Comparison of ENCODE assay signal across 25 cellular contexts in genomic region chr3:100902572-100902971, GRCh38.
DNase-seq lines count a peak whose midpoint lies in the region; ATAC-seq, FAIRE-seq and TF ChIP-seq lines count a peak whose summit lies in the region.
"Had no signal": no experiment of that assay in that cellular context is flagged by ENCODE, and none has a peak within 500 bp of the region (broad histone marks: within the 10 kb centered on the region; RNA-seq: fewer than 3 reads in every experiment).

No MANE protein-coding gene starts in this region.

- TF ChIP-seq EP300 in K562 (IDR thresholded peaks at IDR 0.05; ENCODE audit: low read length) = no peak

- peak; percentile 84 for DNase-seq in AG20443 (ENCODE audit: low spot score)
- DNase-seq in HS-5 (ENCODE audit: low read depth) = peak; percentile 79
- peak in 1 of 4 experiments; percentile 4 for DNase-seq in K562 (ENCODE audit: extremely low read depth in 1 of 4, low spot score in 3 of 4)
- no peak for DNase-seq in mesenchymal stem cell
- DNase-seq in T1000 (lab: John Stamatoyannopoulos, UW) = no peak
- no peak for DNase-seq in WERI-Rb-1
- DNase-seq: activated CD4-positive, alpha-beta T cell treated with anti-CD3 and anti-CD28 coated beads for 1 hour; activated CD8-positive, alpha-beta memory T cell treated with anti-CD3 and anti-CD28 coated beads, Interleukin-2, amount 10 ng/mL, durations not matched to agents 7 days and 5 days; activated effector memory CD4-positive, alpha-beta T cell treated with anti-CD3 and anti-CD28 coated beads, Interleukin-2, amount 50 U/mL, for 16 hours; natural killer cell; NCI-H1105 treated with DMSO at 0.1 percent for 48 hours; NCI-H2107; NCI-H524 treated with DMSO at 0.1 percent for 48 hours; posterior cingulate gyrus; SHP77 treated with DMSO at 0.1 percent for 48 hours; stimulated activated CD4-positive, alpha-beta T cell treated with anti-CD3 and anti-CD28 coated beads, Interleukin-4, amount 100 ng/mL, for 4 hours; stimulated activated CD8-positive, alpha-beta memory T cell treated with anti-CD3 and anti-CD28 coated beads, Interleukin-4, amount 100 ng/mL, for 48 hours; T-helper 17 cell had no signal

- no peak for TF ChIP-seq POLR2A in K562 (conservative IDR thresholded peaks at IDR 0.05)

- H2BK12ac ChIP-seq in mesenchymal stem cell (ENCODE audit: low read length in 2 of 2) = no peak overlapping the region

- no peak overlapping the region for H4K8ac ChIP-seq in mesenchymal stem cell (ENCODE audit: low read length)

- no peak for TF ChIP-seq RAD21 in K562 (CRISPR knock-in tag; conservative IDR thresholded peaks at IDR 0.05 in 1 of 2, IDR thresholded peaks at IDR 0.05 in 1 of 2)

- H3K23ac ChIP-seq in mesenchymal stem cell (ENCODE audit: low read length in 2 of 2) = no peak overlapping the region

- no peak overlapping the region for H3K4ac ChIP-seq in mesenchymal stem cell (ENCODE audit: low read depth in 1 of 2, low read length in 2 of 2)

- no peak overlapping the region for H3K27ac ChIP-seq in K562 (ENCODE audit: extremely low read depth, low read depth, low read length)
- H3K27ac ChIP-seq in mesenchymal stem cell (ENCODE audit: low read length, poor library complexity, severe bottlenecking) = no peak overlapping the region
- no peak overlapping the region for H3K27ac ChIP-seq in WERI-Rb-1
- H3K27ac ChIP-seq: BLaER1 treated with 17β-estradiol and CSF1 and Interleukin-3, amounts not matched to agents 10 nM and 100 nM; epithelial cell of prostate; KMS-11 had no signal

- H3K79me1 ChIP-seq in mesenchymal stem cell (replicated peaks; ENCODE audit: low read length, poor library complexity, severe bottlenecking) = no peaks in the 10 kb centered on the region

- FAIRE-seq in K562 (lab: Jason Lieb, UNC) = no peak
- FAIRE-seq: keratinocyte had no signal

- H3K27me3 ChIP-seq in K562 (ENCODE audit: control insufficient read depth in 2 of 2, insufficient read depth in 2 of 2, low read length in 2 of 2) (no peaks in the 10 kb centered on the region), mesenchymal stem cell (ENCODE audit: control insufficient read depth in 1 of 2, insufficient read depth in 1 of 2, low read length in 2 of 2) (no peaks in the 10 kb centered on the region), WERI-Rb-1 (ENCODE audit: insufficient read depth, low read depth, severe bottlenecking) (no peaks in the 10 kb centered on the region)
- H3K27me3 ChIP-seq: BLaER1 treated with 17β-estradiol and CSF1 and Interleukin-3, amounts not matched to agents 10 nM and 100 nM had no signal

- H2BK5ac ChIP-seq in mesenchymal stem cell (ENCODE audit: low read depth, low read length, poor library complexity, severe bottlenecking) = no peak overlapping the region

- H2AK5ac ChIP-seq in mesenchymal stem cell (ENCODE audit: low read length, severe bottlenecking) = no peak overlapping the region

- POLR2A ChIA-PET in K562 (lab: Yijun Ruan, JAX) = no interaction called here

- H2AFZ ChIP-seq in K562 (ENCODE audit: low read depth, low read length) = no peak overlapping the region
- H2AFZ ChIP-seq in mesenchymal stem cell (ENCODE audit: low read depth, low read length) = no peak overlapping the region

- CTCF ChIA-PET in K562 (lab: Yijun Ruan, JAX; ENCODE audit: low intra/inter-chr PET ratio) = interaction anchor here (0.7 kb wide), 1 partner anchor 593 kb away, joined by 3 read pairs; no protein-coding TSS in a partner anchor

- no peaks in the 10 kb centered on the region for H4K20me1 ChIP-seq in K562 (replicated peaks; ENCODE audit: control insufficient read depth, insufficient read depth, low read length)
- H4K20me1 ChIP-seq: BLaER1 treated with 17β-estradiol and CSF1 and Interleukin-3, amounts not matched to agents 10 nM and 100 nM had no signal

- H4K91ac ChIP-seq in mesenchymal stem cell (ENCODE audit: low read length) = no peak overlapping the region

- intact Hi-C loops in K562 (cut with micrococcal nuclease) = no loop called here

- H3K4me3 ChIP-seq in K562 (no peak overlapping the region), mesenchymal stem cell (ENCODE audit: insufficient read depth in 1 of 2, low read depth in 1 of 2, low read length in 2 of 2) (peak overlapping the region in 1 of 2 experiments; percentile 43), WERI-Rb-1 (ENCODE audit: low read depth, low read length) (no peak overlapping the region)
- H3K4me3 ChIP-seq: BLaER1 treated with 17β-estradiol and CSF1 and Interleukin-3, amounts not matched to agents 10 nM and 100 nM; smooth muscle cell had no signal

- no peaks in the 10 kb centered on the region for H3K9me1 ChIP-seq in K562 (ENCODE audit: control insufficient read depth, insufficient read depth, low read length)

- H3K9me3 ChIP-seq in K562 (replicated peaks; ENCODE audit: control insufficient read depth, insufficient read depth, low read depth, low read length) (no peaks in the 10 kb centered on the region), mesenchymal stem cell (ENCODE audit: control insufficient read depth, low read length) (no peaks in the 10 kb centered on the region), WERI-Rb-1 (ENCODE audit: severe bottlenecking) (no peaks in the 10 kb centered on the region)
- H3K9me3 ChIP-seq: BLaER1 treated with 17β-estradiol and CSF1 and Interleukin-3, amounts not matched to agents 10 nM and 100 nM had no signal

- in situ Hi-C loops in K562 (cut with MboI) = no loop called here

- no peak overlapping the region for H2BK120ac ChIP-seq in mesenchymal stem cell (ENCODE audit: low read depth, low read length)

- no peak for ATAC-seq in K562
- ATAC-seq in HG02759 (IDR thresholded peaks at IDR 0.05; ENCODE audit: unreplicated experiment) = no peak
- no peak for ATAC-seq in GM21367 (IDR thresholded peaks at IDR 0.05; ENCODE audit: unreplicated experiment)
- ATAC-seq: activated CD8-positive, alpha-beta memory T cell treated with anti-CD3 and anti-CD28 coated beads, Interleukin-2, amount 10 ng/mL, durations not matched to agents 7 days and 5 days; natural killer cell; T-helper 17 cell had no signal

- no peak overlapping the region for H3K14ac ChIP-seq in mesenchymal stem cell (ENCODE audit: low read length in 2 of 2)

- H3K36me3 ChIP-seq in K562 (ENCODE audit: control insufficient read depth, insufficient read depth, low read length) (no peaks in the 10 kb centered on the region), mesenchymal stem cell (ENCODE audit: control insufficient read depth in 1 of 2, insufficient read depth in 2 of 2, low read depth in 1 of 2, low read length in 2 of 2) (peaks cover 0 to 64% of the 10 kb centered on the region in 2 experiments), WERI-Rb-1 (no peaks in the 10 kb centered on the region)
- H3K36me3 ChIP-seq: BLaER1 treated with 17β-estradiol and CSF1 and Interleukin-3, amounts not matched to agents 10 nM and 100 nM had no signal

- WGBS in K562 (ENCODE audit: insufficient coverage, low coverage, missing lambda C conversion rate) = 0% methylated on average over 5 of the region's 5 CpGs
- WGBS in mesenchymal stem cell = 84% methylated on average over 3 of the region's 5 CpGs

- H3K4me2 ChIP-seq in K562 (ENCODE audit: insufficient read depth, low read length) (no peak overlapping the region), mesenchymal stem cell (ENCODE audit: low read length, poor library complexity, severe bottlenecking) (no peak overlapping the region)
- H3K4me2 ChIP-seq: KMS-11, smooth muscle cell had no signal

- no peak for TF ChIP-seq CTCF in K562 (IDR thresholded peaks at IDR 0.05 in 2 of 3, conservative IDR thresholded peaks at IDR 0.05 in 1 of 3; ENCODE audit: insufficient read depth in 2 of 3, low read depth in 1 of 3, low read length in 3 of 3)
- no peak for TF ChIP-seq CTCF in WERI-Rb-1 (IDR thresholded peaks at IDR 0.05; ENCODE audit: low read depth, low read length)

- no peak overlapping the region for H3K18ac ChIP-seq in mesenchymal stem cell (ENCODE audit: low read depth in 1 of 2, low read length in 2 of 2)

- no peak overlapping the region for H2BK15ac ChIP-seq in mesenchymal stem cell (ENCODE audit: low read depth, poor library complexity, severe bottlenecking)

- no peaks in the 10 kb centered on the region for H3K79me2 ChIP-seq in K562 (ENCODE audit: control insufficient read depth, insufficient read depth, low read length)

- no TSS peak for BruUV-seq in K562 (replicated peaks; lab: Mats Ljungman, UMichigan)

- H3K9ac ChIP-seq in K562 (ENCODE audit: insufficient read depth in 1 of 2, low read depth in 2 of 2, low read length in 2 of 2) (no peak overlapping the region), mesenchymal stem cell (ENCODE audit: low read length) (peak overlapping the region; percentile 59)
- H3K9ac ChIP-seq: BLaER1 treated with 17β-estradiol and CSF1 and Interleukin-3, amounts not matched to agents 10 nM and 100 nM; KMS-11 had no signal

- H3K4me1 ChIP-seq in K562 (replicated peaks in 1 of 2; ENCODE audit: control insufficient read depth in 2 of 2, insufficient read depth in 2 of 2, low read length in 2 of 2) (no peaks in the 10 kb centered on the region; a peak in 1 of 5 replicates), mesenchymal stem cell (ENCODE audit: control insufficient read depth, insufficient read depth, low read depth, low read length) (no peaks in the 10 kb centered on the region)

TF ChIP-seq in K562, 482 proteins besides CTCF, POLR2A, EP300 and RAD21 (continues in another document):
- TF ChIP-seq ZNF589 (CRISPR knock-in tag; IDR thresholded peaks at IDR 0.05; ENCODE audit: low read depth) (no peak), GTF3C2 (IDR thresholded peaks at IDR 0.05; ENCODE audit: borderline replicate concordance, extremely low read depth, insufficient read length) (no peak), EGR1 (conservative IDR thresholded peaks at IDR 0.05) (no peak)

Comparison
In these comparisons a context has a peak if more than half of its experiments do, and no peak if none do; other contexts are left out.
1. DNase-seq: peak in AG20443 (single experiment) and HS-5 (single experiment); none in mesenchymal stem cell (single experiment), T1000 (single experiment) and WERI-Rb-1 (single experiment).